Comparison of ENCODE assay signal across 1 cellular context in genomic region chr7:64999165-65000004, GRCh38.
A peak's percentile ranks its signal among the peaks of the same experiment; 100 is the strongest.
TF ChIP-seq lines count a peak whose summit lies in the region.

No MANE protein-coding gene starts in this region.

TF ChIP-seq in HepG2, 621 proteins besides CTCF, POLR2A, EP300 and RAD21 (continued from another document and continues in another):
- TF ChIP-seq SAP130 (CRISPR knock-in tag; IDR thresholded peaks at IDR 0.05; ENCODE audit: low read depth) = peak; percentile 69
- TF ChIP-seq ZNF460 (CRISPR knock-in tag; IDR thresholded peaks at IDR 0.05; ENCODE audit: borderline replicate concordance) = peak; percentile 24; the same call in 1 of the 2 replicates
- TF ChIP-seq RFXANK (CRISPR knock-in tag; IDR thresholded peaks at IDR 0.05) = peak; percentile 54; the same call in 1 of the 2 replicates
- no peak for TF ChIP-seq MTF1 (CRISPR knock-in tag; IDR thresholded peaks at IDR 0.05)
- no peak for TF ChIP-seq SCMH1 (CRISPR knock-in tag; IDR thresholded peaks at IDR 0.05; ENCODE audit: borderline replicate concordance)
- TF ChIP-seq ZNF883 (CRISPR knock-in tag; IDR thresholded peaks at IDR 0.05; ENCODE audit: not compliant biosample characterization) = no peak
- no peak for TF ChIP-seq ZNF430 (CRISPR knock-in tag; IDR thresholded peaks at IDR 0.05)
- TF ChIP-seq TAF1 (CRISPR knock-in tag; IDR thresholded peaks at IDR 0.05) = no peak
- no peak for TF ChIP-seq ZSCAN30 (CRISPR knock-in tag; IDR thresholded peaks at IDR 0.05)
- no peak for TF ChIP-seq ZBTB40 (IDR thresholded peaks at IDR 0.05)
- TF ChIP-seq ZBTB40 (CRISPR knock-in tag; IDR thresholded peaks at IDR 0.05) = no peak; the same call in 1 of the 2 replicates
- no peak for TF ChIP-seq ZNF207 (IDR thresholded peaks at IDR 0.05; ENCODE audit: borderline replicate concordance)
- TF ChIP-seq XRCC5 (optimal IDR thresholded peaks at IDR 0.05; ENCODE audit: low read length) = no peak
- no peak for TF ChIP-seq ZNF839 (CRISPR knock-in tag; IDR thresholded peaks at IDR 0.05; ENCODE audit: borderline replicate concordance)
- TF ChIP-seq SIN3B (IDR thresholded peaks at IDR 0.05; ENCODE audit: low read length) = no peak
- no peak for TF ChIP-seq PHF8 (CRISPR knock-in tag; IDR thresholded peaks at IDR 0.05)
- TF ChIP-seq ZFY (CRISPR knock-in tag; IDR thresholded peaks at IDR 0.05) = no peak
- no peak for TF ChIP-seq TRAFD1 (CRISPR knock-in tag; IDR thresholded peaks at IDR 0.05; ENCODE audit: borderline replicate concordance)
- TF ChIP-seq ZNF609 (CRISPR knock-in tag; IDR thresholded peaks at IDR 0.05; ENCODE audit: borderline replicate concordance) = peak; percentile 89
- TF ChIP-seq ZNF12 (CRISPR knock-in tag; IDR thresholded peaks at IDR 0.05) = peak; percentile 88
- TF ChIP-seq SKIL (CRISPR knock-in tag; IDR thresholded peaks at IDR 0.05; ENCODE audit: borderline replicate concordance) = no peak; the same call in 1 of the 2 replicates
- peak; percentile 91 for TF ChIP-seq FOSL2 (CRISPR knock-in tag; IDR thresholded peaks at IDR 0.05)
- TF ChIP-seq HOXA7 (CRISPR knock-in tag; IDR thresholded peaks at IDR 0.05) = no peak
- peak; percentile 98 for TF ChIP-seq GATAD2A (CRISPR knock-in tag; IDR thresholded peaks at IDR 0.05)
- TF ChIP-seq ZNF616 (CRISPR knock-in tag; IDR thresholded peaks at IDR 0.05; ENCODE audit: low read depth) = no peak
- no peak for TF ChIP-seq TFDP1 (CRISPR knock-in tag; IDR thresholded peaks at IDR 0.05; ENCODE audit: borderline replicate concordance)
- TF ChIP-seq TP53 (CRISPR knock-in tag; conservative IDR thresholded peaks at IDR 0.05) = no peak
- peak; percentile 91 for TF ChIP-seq PITX1 (CRISPR knock-in tag; IDR thresholded peaks at IDR 0.05)
- no peak for TF ChIP-seq KMT2A (CRISPR knock-in tag; IDR thresholded peaks at IDR 0.05)
- TF ChIP-seq CC2D1A (CRISPR knock-in tag; IDR thresholded peaks at IDR 0.05) = no peak
- no peak for TF ChIP-seq HNRNPK (IDR thresholded peaks at IDR 0.05; ENCODE audit: low read depth, low read length, poor library complexity, severe bottlenecking)
- no peak for TF ChIP-seq ZNF496 (CRISPR knock-in tag; IDR thresholded peaks at IDR 0.05; ENCODE audit: insufficient replicate concordance)
- TF ChIP-seq ZNF878 (CRISPR knock-in tag; IDR thresholded peaks at IDR 0.05) = no peak
- TF ChIP-seq ZFX (CRISPR knock-in tag; IDR thresholded peaks at IDR 0.05; ENCODE audit: low read depth) = peak; percentile 33; the same call in 1 of the 2 replicates
- TF ChIP-seq ZNF557 (CRISPR knock-in tag; IDR thresholded peaks at IDR 0.05) = no peak
- TF ChIP-seq ADNP (CRISPR knock-in tag; IDR thresholded peaks at IDR 0.05) = no peak
- TF ChIP-seq ZNF567 (CRISPR knock-in tag; IDR thresholded peaks at IDR 0.05; ENCODE audit: borderline replicate concordance) = no peak
- TF ChIP-seq RXRA (CRISPR knock-in tag; IDR thresholded peaks at IDR 0.05) = peak; percentile 32
- no peak for TF ChIP-seq HMGXB4 (CRISPR knock-in tag; IDR thresholded peaks at IDR 0.05; ENCODE audit: borderline replicate concordance in 1 of 2, low read depth in 1 of 2)
- peak; percentile 20; the same call in 1 of the 2 replicates for TF ChIP-seq ZNF652 (CRISPR knock-in tag; IDR thresholded peaks at IDR 0.05; ENCODE audit: borderline replicate concordance, low read depth)
- TF ChIP-seq GABPB1 (CRISPR knock-in tag; IDR thresholded peaks at IDR 0.05) = peak; percentile 56
- TF ChIP-seq ZKSCAN1 (IDR thresholded peaks at IDR 0.05; ENCODE audit: low read length) = no peak
- no peak for TF ChIP-seq ZNF558 (CRISPR knock-in tag; IDR thresholded peaks at IDR 0.05; ENCODE audit: borderline replicate concordance)
- TF ChIP-seq MEF2D (CRISPR knock-in tag; IDR thresholded peaks at IDR 0.05) = peak; percentile 99
- TF ChIP-seq ARNT (IDR thresholded peaks at IDR 0.05) = no peak
- no peak for TF ChIP-seq EZH2 (conservative IDR thresholded peaks at IDR 0.05; ENCODE audit: low read depth, low read length)
- TF ChIP-seq HNRNPUL1 (IDR thresholded peaks at IDR 0.05; ENCODE audit: low read depth, low read length) = no peak
